ENCODE assay signal across 18 cellular contexts in genomic region chr15:88629071-88629470, GRCh38. TPM values are rescaled to one million over a fixed set of nuclear protein-coding genes. Genes with fewer than 3 reads are reported as not detected.
DNase-seq lines count a peak whose midpoint lies in the region; ATAC-seq lines count a peak whose summit lies in the region.
"Had no signal": no experiment of that assay in that cellular context is flagged by ENCODE, and none has a peak within 500 bp of the region (broad histone marks: within the 10 kb centered on the region; RNA-seq: fewer than 3 reads in every experiment).

No MANE protein-coding gene starts in this region.

- peak overlapping the region in 6 of 11 experiments; percentile 21 to 78 (median 73); a peak in 9 of 22 replicates for H3K4me2 ChIP-seq in BLaER1 treated with 17β-estradiol and CSF1 and Interleukin-3, amounts not matched to agents 10 nM and 100 nM

- CTCF ChIA-PET in CD8-positive, alpha-beta memory T cell (lab: Charles Lee) = no interaction called here

- H3K27me3 ChIP-seq in BLaER1 treated with 17β-estradiol and CSF1 and Interleukin-3, amounts not matched to agents 10 nM and 100 nM = no peaks in the 10 kb centered on the region
- no peaks in the 10 kb centered on the region for H3K27me3 ChIP-seq in CD8-positive, alpha-beta memory T cell (ENCODE audit: insufficient read depth, low read length, poor library complexity, severe bottlenecking)
- H3K27me3 ChIP-seq: ovary, SJCRH30, vagina had no signal

- H3K27me3 Mint-ChIP-seq in CD8-positive, alpha-beta memory T cell = peaks cover 0 to 1% of the 10 kb centered on the region in 2 donors
- no peaks in the 10 kb centered on the region for H3K27me3 Mint-ChIP-seq in activated T-helper 1 cell treated with anti-CD3 and anti-CD28 coated beads, Interleukin-12 subunit alpha, Interleukin-12 subunit beta, Interleukin-2, Interleukin-4 antibody, amounts not matched to agents 30 ng/mL and 10 ng/mL and 1 ng/mL, durations not matched to agents 14 hours and 24 hours and 36 hours (ENCODE audit: insufficient read depth)
- no peaks in the 10 kb centered on the region for H3K27me3 Mint-ChIP-seq in naive B cell

- no peaks in the 10 kb centered on the region for H3K9me3 ChIP-seq in BLaER1 treated with 17β-estradiol and CSF1 and Interleukin-3, amounts not matched to agents 10 nM and 100 nM (replicated peaks in 1 of 11)
- H3K9me3 ChIP-seq in CD8-positive, alpha-beta memory T cell (ENCODE audit: low read length) = no peaks in the 10 kb centered on the region
- H3K9me3 ChIP-seq: left ventricle myocardium inferior, ovary, SJCRH30, vagina had no signal

- peak overlapping the region in 7 of 8 donors; percentile 79 to 93 (median 91) for H3K27ac Mint-ChIP-seq in CD8-positive, alpha-beta memory T cell
- peak overlapping the region; percentile 34 for H3K27ac Mint-ChIP-seq in activated T-helper 1 cell treated with anti-CD3 and anti-CD28 coated beads, Interleukin-12 subunit alpha, Interleukin-12 subunit beta, Interleukin-2, Interleukin-4 antibody, amounts not matched to agents 30 ng/mL and 10 ng/mL and 1 ng/mL, durations not matched to agents 14 hours and 24 hours and 36 hours
- H3K27ac Mint-ChIP-seq in naive B cell = peak overlapping the region in 5 of 6 donors; percentile 26 to 98 (median 60)

- no peak overlapping the region for H3K9ac ChIP-seq in BLaER1 treated with 17β-estradiol and CSF1 and Interleukin-3, amounts not matched to agents 10 nM and 100 nM

- H3K4me1 ChIP-seq in BLaER1 treated with 17β-estradiol and CSF1 and Interleukin-3, amounts not matched to agents 10 nM and 100 nM = peaks cover 27 to 97% (median 85%) of the 10 kb centered on the region in 10 experiments
- H3K4me1 ChIP-seq in CD8-positive, alpha-beta memory T cell (ENCODE audit: insufficient read depth, low read length) = peaks cover 92% of the 10 kb centered on the region

- POLR2A ChIA-PET in CD8-positive, alpha-beta memory T cell (lab: Charles Lee) = interaction anchor here (1.2 kb wide), 1 partner anchor 35 kb away, joined by 3 read pairs; no protein-coding TSS in a partner anchor

- H3K9me3 Mint-ChIP-seq in CD8-positive, alpha-beta memory T cell = peaks cover 0 to 2% (median 0%) of the 10 kb centered on the region in 5 donors
- H3K9me3 Mint-ChIP-seq in activated T-helper 1 cell treated with anti-CD3 and anti-CD28 coated beads, Interleukin-12 subunit alpha, Interleukin-12 subunit beta, Interleukin-2, Interleukin-4 antibody, amounts not matched to agents 30 ng/mL and 10 ng/mL and 1 ng/mL, durations not matched to agents 14 hours and 24 hours and 36 hours = no peaks in the 10 kb centered on the region
- no peaks in the 10 kb centered on the region for H3K9me3 Mint-ChIP-seq in naive B cell

- ATAC-seq in naive B cell (ENCODE audit: low read depth in 2 of 2) (no peak), HG03469 (IDR thresholded peaks at IDR 0.05; ENCODE audit: unreplicated experiment) (no peak), HG03280 (IDR thresholded peaks at IDR 0.05; ENCODE audit: unreplicated experiment) (no peak)
- ATAC-seq: activated CD4-positive, CD25-positive, alpha-beta regulatory T cell treated with anti-CD3 and anti-CD28 coated beads, Interleukin-2, amount 50 U/mL, for 24 hours had no signal

- peaks cover 81 to 95% (median 94%) of the 10 kb centered on the region in 3 donors for H3K4me1 Mint-ChIP-seq in CD8-positive, alpha-beta memory T cell
- H3K4me1 Mint-ChIP-seq in activated T-helper 1 cell treated with anti-CD3 and anti-CD28 coated beads, Interleukin-12 subunit alpha, Interleukin-12 subunit beta, Interleukin-2, Interleukin-4 antibody, amounts not matched to agents 30 ng/mL and 10 ng/mL and 1 ng/mL, durations not matched to agents 14 hours and 24 hours and 36 hours (ENCODE audit: low read depth) = peaks cover 84% of the 10 kb centered on the region
- H3K4me1 Mint-ChIP-seq in naive B cell = peaks cover 46 to 89% (median 71%) of the 10 kb centered on the region in 3 donors

- intact Hi-C loops in activated T-helper 1 cell treated with anti-CD3 and anti-CD28 coated beads, Interleukin-12 subunit alpha, Interleukin-12 subunit beta, Interleukin-2, Interleukin-4 antibody, amounts not matched to agents 30 ng/mL and 10 ng/mL and 1 ng/mL, durations not matched to agents 14 hours and 24 hours and 36 hours (cut with micrococcal nuclease) = no loop called here

- no peak overlapping the region for H3K4me3 ChIP-seq in BLaER1 treated with 17β-estradiol and CSF1 and Interleukin-3, amounts not matched to agents 10 nM and 100 nM
- H3K4me3 ChIP-seq in CD8-positive, alpha-beta memory T cell (ENCODE audit: low read length) = peak overlapping the region; percentile 13
- H3K4me3 ChIP-seq: left ventricle myocardium inferior, ovary, SJCRH30, vagina had no signal

- peaks cover 17 to 98% (median 86%) of the 10 kb centered on the region in 11 experiments; a peak in 21 of 22 replicates for H4K20me1 ChIP-seq in BLaER1 treated with 17β-estradiol and CSF1 and Interleukin-3, amounts not matched to agents 10 nM and 100 nM

- DNase-seq in CD8-positive, alpha-beta memory T cell = no peak
- no peak for DNase-seq in activated T-helper 1 cell treated with anti-CD3 and anti-CD28 coated beads, Interleukin-12 subunit alpha, Interleukin-12 subunit beta, Interleukin-2, Interleukin-4 antibody, amounts not matched to agents 30 ng/mL and 10 ng/mL and 1 ng/mL, durations not matched to agents 14 hours and 24 hours and 36 hours (ENCODE audit: low spot score)
- no peak for DNase-seq in naive B cell
- DNase-seq in NCI-H2029 (lab: John Stamatoyannopoulos, UW) = no peak
- DNase-seq: activated T-cell treated with anti-CD3 and anti-CD28 coated beads, Interleukin-2, amount 50 U/mL, for 48 hours; DMS153; left ventricle myocardium inferior; NCI-H1105 treated with DMSO at 0.1 percent for 48 hours; NCI-H69; ovary; SJCRH30; stimulated activated CD4-positive, alpha-beta T cell treated with anti-CD3 and anti-CD28 coated beads, Interleukin-2, amount 100 ng/mL, for 24 hours; T-helper 9 cell had no signal

- H3K4me3 Mint-ChIP-seq in CD8-positive, alpha-beta memory T cell = peak overlapping the region in 4 of 7 donors; percentile 10 to 61 (median 14)
- H3K4me3 Mint-ChIP-seq in activated T-helper 1 cell treated with anti-CD3 and anti-CD28 coated beads, Interleukin-12 subunit alpha, Interleukin-12 subunit beta, Interleukin-2, Interleukin-4 antibody, amounts not matched to agents 30 ng/mL and 10 ng/mL and 1 ng/mL, durations not matched to agents 14 hours and 24 hours and 36 hours = no peak overlapping the region
- H3K4me3 Mint-ChIP-seq in naive B cell = peak overlapping the region in 3 of 8 donors; percentile 5 to 83 (median 23)

- H3K36me3 Mint-ChIP-seq in CD8-positive, alpha-beta memory T cell = peaks cover 18 to 64% (median 23%) of the 10 kb centered on the region in 3 donors
- peaks cover 76% of the 10 kb centered on the region for H3K36me3 Mint-ChIP-seq in activated T-helper 1 cell treated with anti-CD3 and anti-CD28 coated beads, Interleukin-12 subunit alpha, Interleukin-12 subunit beta, Interleukin-2, Interleukin-4 antibody, amounts not matched to agents 30 ng/mL and 10 ng/mL and 1 ng/mL, durations not matched to agents 14 hours and 24 hours and 36 hours (ENCODE audit: low read depth)
- H3K36me3 Mint-ChIP-seq in naive B cell = peaks cover 24 to 30% of the 10 kb centered on the region in 2 donors

- peak overlapping the region in 1 of 11 experiments; percentile 7; a peak in 1 of 22 replicates for H3K27ac ChIP-seq in BLaER1 treated with 17β-estradiol and CSF1 and Interleukin-3, amounts not matched to agents 10 nM and 100 nM
- no peak overlapping the region for H3K27ac ChIP-seq in CD8-positive, alpha-beta memory T cell (ENCODE audit: low read depth, low read length)
- H3K27ac ChIP-seq: left ventricle myocardium inferior, ovary, SJCRH30, vagina had no signal

- H3K36me3 ChIP-seq in BLaER1 treated with 17β-estradiol and CSF1 and Interleukin-3, amounts not matched to agents 10 nM and 100 nM = peaks cover 53 to 96% (median 89%) of the 10 kb centered on the region in 11 experiments
- peaks cover 23% of the 10 kb centered on the region for H3K36me3 ChIP-seq in CD8-positive, alpha-beta memory T cell (ENCODE audit: insufficient read depth, low read length)
- H3K36me3 ChIP-seq: ovary had no signal

RNA-seq across cellular contexts. Expression of gene AEN, which starts 7.9 kb away (rescaled TPM):
- total RNA-seq in CD8-positive, alpha-beta memory T cell = 100 to 1,000 TPM; 109 TPM
- polyA plus RNA-seq in CD8-positive, alpha-beta memory T cell = 22.8 TPM
- 74.2 and 76.4 TPM in 2 replicates for total RNA-seq in activated T-helper 1 cell treated with anti-CD3 and anti-CD28 coated beads, Interleukin-12 subunit alpha, Interleukin-12 subunit beta, Interleukin-2, Interleukin-4 antibody, amounts not matched to agents 30 ng/mL and 10 ng/mL and 1 ng/mL, durations not matched to agents 14 hours and 24 hours and 36 hours
- polyA plus RNA-seq in naive B cell (ENCODE audit: low read depth in 6 of 6) = 10 to 100 TPM; 28.2 to 73.0 (median 40.2) TPM

RNA-seq across cellular contexts. Expression of gene ISG20, which starts 9.7 kb away (rescaled TPM):
- total RNA-seq in CD8-positive, alpha-beta memory T cell = 10 to 100 TPM; 22.5 to 27.2 TPM
- polyA plus RNA-seq in CD8-positive, alpha-beta memory T cell = 572 TPM
- 31.2 and 34.9 TPM in 2 replicates for total RNA-seq in activated T-helper 1 cell treated with anti-CD3 and anti-CD28 coated beads, Interleukin-12 subunit alpha, Interleukin-12 subunit beta, Interleukin-2, Interleukin-4 antibody, amounts not matched to agents 30 ng/mL and 10 ng/mL and 1 ng/mL, durations not matched to agents 14 hours and 24 hours and 36 hours
- polyA plus RNA-seq in naive B cell (ENCODE audit: low read depth in 6 of 6) = 1,000 to 10,000 TPM in 2 of 6 donors, 100 to 1,000 TPM in 4; 638 to 1,304 (median 969) TPM

Comparison
In these comparisons a context has a peak if more than half of its experiments do, and no peak if none do; other contexts are left out.
1. H3K27ac Mint-ChIP-seq: peak in every context shown above with its lines; median percentile 91 in CD8-positive, alpha-beta memory T cell; 60 in naive B cell; 34 in activated T-helper 1 cell treated with anti-CD3 and anti-CD28 coated beads, Interleukin-12 subunit alpha, Interleukin-12 subunit beta, Interleukin-2, Interleukin-4 antibody, amounts not matched to agents 30 ng/mL and 10 ng/mL and 1 ng/mL, durations not matched to agents 14 hours and 24 hours and 36 hours.